In genomic region chr11:58864335-58864734, GRCh38 we compare ENCODE assay signal across 33 cellular contexts.
"Had no signal": no experiment of that assay in that cellular context is flagged by ENCODE, and none has a peak within 500 bp of the region (broad histone marks: within the 10 kb centered on the region; RNA-seq: fewer than 3 reads in every experiment).

No MANE protein-coding gene starts in this region.

- H3K9me3 ChIP-seq: adrenal gland, body of pancreas had no signal

- H3K9me3 Mint-ChIP-seq: activated CD4-positive, alpha-beta T cell treated with anti-CD3 and anti-CD28 coated beads, Interleukin-2, amount 10 ng/mL, durations not matched to agents 24 days and 14 days had no signal

- H3K27ac ChIP-seq: adrenal gland, body of pancreas, brain microvascular endothelial cell, breast epithelium had no signal

- DNase-seq: activated B cell treated with CpG ODN at 0.5 μM for 24 hours; activated CD4-positive, alpha-beta memory T cell treated with anti-CD3 and anti-CD28 coated beads for 36 hours; activated CD4-positive, alpha-beta T cell treated with anti-CD3 and anti-CD28 coated beads for 4 hours; activated CD4-positive, alpha-beta T cell treated with anti-CD3 and anti-CD28 coated beads, Interleukin-2, amount 10 ng/mL, durations not matched to agents 24 days and 14 days; activated CD4-positive, alpha-beta T cell treated with anti-CD3 and anti-CD28 coated beads, Interleukin-2, amount 50 U/mL, for 1 hour; activated CD4-positive, alpha-beta T cell treated with anti-CD3 and anti-CD28 coated beads, Interleukin-2, amount 50 U/mL, for 4 hours; activated CD4-positive, CD25-positive, alpha-beta regulatory T cell treated with anti-CD3 and anti-CD28 coated beads, Interleukin-2, amount 50 U/mL, for 72 hours; activated CD8-positive, alpha-beta memory T cell treated with anti-CD3 and anti-CD28 coated beads, Interleukin-2, amount 50 U/mL, for 4 hours; activated CD8-positive, alpha-beta T cell treated with anti-CD3 and anti-CD28 coated beads for 36 hours; activated effector memory CD4-positive, alpha-beta T cell treated with anti-CD3 and anti-CD28 coated beads, Interleukin-2, amount 50 U/mL, for 16 hours; activated gamma-delta T cell treated with Interleukin-2 at 50 U/mL for 16 hours; activated naive CD4-positive, alpha-beta T cell; activated naive CD4-positive, alpha-beta T cell treated with anti-CD3 and anti-CD28 coated beads for 36 hours; activated naive CD4-positive, alpha-beta T cell treated with anti-CD3 and anti-CD28 coated beads, Interleukin-2, amount 50 U/mL, for 16 hours; activated naive CD8-positive, alpha-beta T cell treated with anti-CD3 and anti-CD28 coated beads for 36 hours; activated T-cell treated with anti-CD3 and anti-CD28 coated beads for 4 hours; activated T-cell treated with anti-CD3 and anti-CD28 coated beads, Interleukin-2, amount 50 U/mL, for 1 hour; activated T-cell treated with anti-CD3 and anti-CD28 coated beads, Interleukin-2, amount 50 U/mL, for 4 hours; activated T-cell treated with anti-CD3 and anti-CD28 coated beads, Interleukin-2, amount 50 U/mL, for 72 hours; adrenal gland; amniotic stem cell; aorta; body of pancreas; brain microvascular endothelial cell; central memory CD4-positive, alpha-beta T cell; T-helper 2 cell; T-helper 9 cell had no signal

- H3K4me1 ChIP-seq: adrenal gland, body of pancreas, breast epithelium had no signal

- H3K27me3 ChIP-seq: adrenal gland, body of pancreas, brain microvascular endothelial cell, breast epithelium had no signal

- H3K27ac Mint-ChIP-seq: activated B cell treated with CpG ODN at 0.5 μM for 24 hours; activated CD4-positive, alpha-beta memory T cell treated with anti-CD3 and anti-CD28 coated beads for 36 hours; activated CD4-positive, alpha-beta T cell treated with anti-CD3 and anti-CD28 coated beads, Interleukin-2, amount 10 ng/mL, durations not matched to agents 24 days and 14 days; activated CD8-positive, alpha-beta T cell treated with anti-CD3 and anti-CD28 coated beads for 36 hours; activated naive CD4-positive, alpha-beta T cell treated with anti-CD3 and anti-CD28 coated beads for 36 hours; activated naive CD4-positive, alpha-beta T cell treated with anti-CD3 and anti-CD28 coated beads, Interleukin-2, amount 50 U/mL, for 72 hours; activated naive CD8-positive, alpha-beta T cell treated with anti-CD3 and anti-CD28 coated beads for 36 hours; activated T-cell treated with anti-CD3 and anti-CD28 coated beads, Interleukin-2, amount 50 U/mL, for 72 hours; activated T-helper 1 cell treated with anti-CD3 and anti-CD28 coated beads, Interleukin-12 subunit alpha, Interleukin-12 subunit beta, Interleukin-2, Interleukin-4 antibody, amounts not matched to agents 30 ng/mL and 10 ng/mL and 1 ng/mL, durations not matched to agents 14 hours and 24 hours and 36 hours; activated T-helper 17 cell treated with anti-CD3 and anti-CD28 coated beads, Interleukin-2, amount 50 U/mL, for 72 hours; T-helper 1 cell treated with Interleukin-12 subunit alpha and Interleukin-12 subunit beta and Interleukin-4 antibody, amounts not matched to agents 30 μg/mL and 1 μg/mL, for 36 hours; T-helper 2 cell treated with Interferon-gamma antibody and Interleukin-4, amounts not matched to agents 5 μg/mL and 100 μg/mL, for 36 hours had no signal

- H3K36me3 ChIP-seq: adrenal gland, brain microvascular endothelial cell, breast epithelium had no signal

- ATAC-seq: activated CD8-positive, alpha-beta T cell treated with anti-CD3 and anti-CD28 coated beads for 36 hours; activated naive CD4-positive, alpha-beta T cell treated with anti-CD3 and anti-CD28 coated beads, Interleukin-2, amount 50 U/mL, for 72 hours; activated T-cell treated with anti-CD3 and anti-CD28 coated beads, Interleukin-2, amount 50 U/mL, for 4 hours; activated T-cell treated with anti-CD3 and anti-CD28 coated beads, Interleukin-2, amount 50 U/mL, for 72 hours; activated T-helper 17 cell treated with anti-CD3 and anti-CD28 coated beads, Interleukin-2, amount 50 U/mL, for 72 hours; body of pancreas had no signal

- H3K4me3 ChIP-seq: adrenal gland, body of pancreas, breast epithelium had no signal

- H3K4me3 Mint-ChIP-seq: activated B cell treated with CpG ODN at 0.5 μM for 24 hours; activated CD4-positive, alpha-beta memory T cell treated with anti-CD3 and anti-CD28 coated beads for 36 hours; activated CD4-positive, alpha-beta T cell treated with anti-CD3 and anti-CD28 coated beads, Interleukin-2, amount 10 ng/mL, durations not matched to agents 24 days and 14 days; activated CD8-positive, alpha-beta T cell treated with anti-CD3 and anti-CD28 coated beads for 36 hours; activated naive CD4-positive, alpha-beta T cell treated with anti-CD3 and anti-CD28 coated beads for 36 hours; activated naive CD8-positive, alpha-beta T cell treated with anti-CD3 and anti-CD28 coated beads for 36 hours; activated T-cell treated with anti-CD3 and anti-CD28 coated beads, Interleukin-2, amount 50 U/mL, for 4 hours; activated T-cell treated with anti-CD3 and anti-CD28 coated beads, Interleukin-2, amount 50 U/mL, for 72 hours; activated T-helper 1 cell treated with anti-CD3 and anti-CD28 coated beads, Interleukin-12 subunit alpha, Interleukin-12 subunit beta, Interleukin-2, Interleukin-4 antibody, amounts not matched to agents 30 ng/mL and 10 ng/mL and 1 ng/mL, durations not matched to agents 14 hours and 24 hours and 36 hours; activated T-helper 17 cell treated with anti-CD3 and anti-CD28 coated beads, Interleukin-2, amount 50 U/mL, for 72 hours; T-helper 1 cell treated with Interleukin-12 subunit alpha and Interleukin-12 subunit beta and Interleukin-4 antibody, amounts not matched to agents 30 μg/mL and 1 μg/mL, for 36 hours; T-helper 2 cell treated with Interferon-gamma antibody and Interleukin-4, amounts not matched to agents 5 μg/mL and 100 μg/mL, for 36 hours had no signal

- H3K4me1 Mint-ChIP-seq: activated B cell treated with CpG ODN at 0.5 μM for 24 hours; activated CD4-positive, alpha-beta T cell treated with anti-CD3 and anti-CD28 coated beads, Interleukin-2, amount 10 ng/mL, durations not matched to agents 24 days and 14 days; activated naive CD8-positive, alpha-beta T cell treated with anti-CD3 and anti-CD28 coated beads for 36 hours; activated T-helper 17 cell treated with anti-CD3 and anti-CD28 coated beads, Interleukin-2, amount 50 U/mL, for 72 hours had no signal

- H3K36me3 Mint-ChIP-seq: activated CD4-positive, alpha-beta memory T cell treated with anti-CD3 and anti-CD28 coated beads for 36 hours; activated naive CD8-positive, alpha-beta T cell treated with anti-CD3 and anti-CD28 coated beads for 36 hours had no signal
